In genomic region chr5:53429706-53430105, GRCh38 we compare ENCODE assay signal across 1 cellular context.
TF ChIP-seq lines count a peak whose summit lies in the region.

No MANE protein-coding gene starts in this region.

TF ChIP-seq in A549, 52 proteins besides CTCF, POLR2A, EP300 and RAD21 (continued from another document):
- TF ChIP-seq BCL3 (IDR thresholded peaks at IDR 0.05) (no peak), PHF8 (IDR thresholded peaks at IDR 0.05; ENCODE audit: borderline replicate concordance, low read depth) (no peak), EHMT2 (IDR thresholded peaks at IDR 0.05; ENCODE audit: low read depth) (no peak), HOXB5 (CRISPR knock-in tag; IDR thresholded peaks at IDR 0.05) (0 out of 2 replicates have a peak, but pooled peaks have one; percentile 71), RNF2 (IDR thresholded peaks at IDR 0.05; ENCODE audit: borderline replicate concordance, low read depth) (no peak), KDM1A (IDR thresholded peaks at IDR 0.05; ENCODE audit: low read depth) (no peak), HEYL (CRISPR knock-in tag; IDR thresholded peaks at IDR 0.05) (no peak), ESRRA (IDR thresholded peaks at IDR 0.05; ENCODE audit: borderline replicate concordance, low read length) (no peak), RCOR1 (IDR thresholded peaks at IDR 0.05; ENCODE audit: low read depth, low read length) (no peak), ZFP36 (IDR thresholded peaks at IDR 0.05; ENCODE audit: borderline replicate concordance, partially characterized antibody) (no peak), RARB (CRISPR knock-in tag; IDR thresholded peaks at IDR 0.05) (no peak), SREBF2 (IDR thresholded peaks at IDR 0.05) (no peak), MAFK (IDR thresholded peaks at IDR 0.05; ENCODE audit: partially characterized antibody) (peak; percentile 97), EHF (CRISPR knock-in tag; IDR thresholded peaks at IDR 0.05) (no peak), BHLHE40 (IDR thresholded peaks at IDR 0.05; ENCODE audit: low read depth, low read length) (no peak), MAX (IDR thresholded peaks at IDR 0.05) (peak; percentile 40; the same call in 1 of the 2 replicates), HES2 (IDR thresholded peaks at IDR 0.05) (no peak), TFCP2L1 (CRISPR knock-in tag; IDR thresholded peaks at IDR 0.05) (no peak), KDM5A (IDR thresholded peaks at IDR 0.05) (no peak), E2F6 (IDR thresholded peaks at IDR 0.05; ENCODE audit: borderline replicate concordance, low read depth) (no peak), CEBPB (IDR thresholded peaks at IDR 0.05) (no peak), PBX3 (IDR thresholded peaks at IDR 0.05) (no peak), CHD2 (IDR thresholded peaks at IDR 0.05; ENCODE audit: low read length, partially characterized antibody) (no peak), MAZ (IDR thresholded peaks at IDR 0.05; ENCODE audit: borderline replicate concordance, low read depth, low read length) (no peak), POLR2AphosphoS2 (conservative IDR thresholded peaks at IDR 0.05; ENCODE audit: low read length) (no peak), ZC3H11A (IDR thresholded peaks at IDR 0.05) (no peak), REST (IDR thresholded peaks at IDR 0.05) (no peak), SMC3 (IDR thresholded peaks at IDR 0.05) (no peak), CBX2 (IDR thresholded peaks at IDR 0.05; ENCODE audit: borderline replicate concordance, low read depth) (no peak), JUNB (IDR thresholded peaks at IDR 0.05) (no peak), ZSCAN20 (CRISPR knock-in tag; IDR thresholded peaks at IDR 0.05) (no peak), CHD4 (IDR thresholded peaks at IDR 0.05; ENCODE audit: borderline replicate concordance) (no peak), FOSB (CRISPR knock-in tag; IDR thresholded peaks at IDR 0.05) (no peak), MYC (IDR thresholded peaks at IDR 0.05; ENCODE audit: borderline replicate concordance, low read length) (no peak), NR3C1 (IDR thresholded peaks at IDR 0.05) (no peak), FOXS1 (CRISPR knock-in tag; IDR thresholded peaks at IDR 0.05) (no peak), TP53 (CRISPR knock-in tag; IDR thresholded peaks at IDR 0.05) (no peak), HOXA7 (CRISPR knock-in tag; IDR thresholded peaks at IDR 0.05) (no peak)
